7 cellular contexts compared by ENCODE assay signal in the genomic region with DNA sequence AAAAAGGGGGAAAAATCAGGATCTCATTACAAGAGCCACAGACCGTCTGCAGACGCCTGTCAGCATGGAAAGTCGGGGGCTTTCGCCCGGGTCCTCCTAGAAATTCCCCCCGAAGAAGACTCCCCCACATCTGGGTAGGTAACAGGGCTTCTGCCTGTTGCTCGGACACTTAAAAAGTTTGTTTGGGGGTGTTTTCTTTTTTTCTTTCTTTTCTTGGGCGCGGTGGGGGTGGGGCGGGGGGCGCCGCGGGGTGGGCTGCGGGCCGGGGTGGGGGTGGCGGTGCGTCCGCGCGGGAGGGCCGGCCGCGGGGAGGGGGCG. TPM values are rescaled to one million over a fixed set of nuclear protein-coding genes. Genes with fewer than 3 reads are reported as not detected.
A peak's percentile ranks its signal among the peaks of the same experiment; 100 is the strongest.
DNase-seq lines count a peak whose midpoint lies in the region; ATAC-seq and TF ChIP-seq lines count a peak whose summit lies in the region.

No MANE protein-coding gene starts in this region.

- in situ Hi-C loops in KBM-7 (cut with MboI; ENCODE audit: low pct_unique_long_range_greater_than_20kb, low sequenced_read_pairs) = no loop called here

- peak overlapping the region; percentile 94 for H3K4me3 Mint-ChIP-seq in central memory CD8-positive, alpha-beta T cell
- peak overlapping the region; percentile 95 for H3K4me3 Mint-ChIP-seq in nephron progenitor cell

- DNase-seq in central memory CD8-positive, alpha-beta T cell (ENCODE audit: low spot score in 2 of 2) = no peak
- DNase-seq in nephron progenitor cell (no peak), GDM1 (lab: John Stamatoyannopoulos, UW) (no peak), mucosa of gallbladder (ENCODE audit: low spot score) (no peak), KBM-7 (no peak)

- H3K36me3 Mint-ChIP-seq in central memory CD8-positive, alpha-beta T cell (ENCODE audit: insufficient read depth) = peaks cover 22% of the 10 kb centered on the region
- no peaks in the 10 kb centered on the region for H3K36me3 Mint-ChIP-seq in nephron progenitor cell (ENCODE audit: low read depth)

- H3K4me1 Mint-ChIP-seq in central memory CD8-positive, alpha-beta T cell = peaks cover 53% of the 10 kb centered on the region
- H3K4me1 Mint-ChIP-seq in nephron progenitor cell = peaks cover 48% of the 10 kb centered on the region

- H3K27me3 Mint-ChIP-seq in central memory CD8-positive, alpha-beta T cell = no peaks in the 10 kb centered on the region
- H3K27me3 Mint-ChIP-seq in nephron progenitor cell (ENCODE audit: low read depth, poor library complexity) = peaks cover 3% of the 10 kb centered on the region

- no peak for TF ChIP-seq CTCF in nephron progenitor cell (IDR thresholded peaks at IDR 0.05)

- H3K27ac Mint-ChIP-seq in central memory CD8-positive, alpha-beta T cell (ENCODE audit: low read depth) = peak overlapping the region; percentile 99
- peak overlapping the region; percentile 97 for H3K27ac Mint-ChIP-seq in nephron progenitor cell

- no peaks in the 10 kb centered on the region for H3K9me3 Mint-ChIP-seq in central memory CD8-positive, alpha-beta T cell
- peaks cover 8% of the 10 kb centered on the region for H3K9me3 Mint-ChIP-seq in nephron progenitor cell

- ATAC-seq in GM19438 (IDR thresholded peaks at IDR 0.05; ENCODE audit: low read depth, unreplicated experiment) (peak; percentile 7), HG03354 (IDR thresholded peaks at IDR 0.05; ENCODE audit: poor library complexity, severe bottlenecking, unreplicated experiment) (peak; percentile 21)
- ATAC-seq in central memory CD8-positive, alpha-beta T cell (replicated peaks; ENCODE audit: extremely low read depth, poor library complexity, severe bottlenecking) = peak; percentile 1

RNA-seq across cellular contexts. Expression of gene ELK3, which starts 0.4 kb away (rescaled TPM):
- total RNA-seq in mucosa of gallbladder = 18.6 TPM
